23 cellular contexts compared by ENCODE assay signal in genomic region chr7:44609829-44610228, GRCh38. TPM values are rescaled to one million over a fixed set of nuclear protein-coding genes. Genes with fewer than 3 reads are reported as not detected.
DNase-seq lines count a peak whose midpoint lies in the region; ATAC-seq and TF ChIP-seq lines count a peak whose summit lies in the region.
"Had no signal": no experiment of that assay in that cellular context is flagged by ENCODE, and none has a peak within 500 bp of the region (broad histone marks: within the 10 kb centered on the region; RNA-seq: fewer than 3 reads in every experiment).

No MANE protein-coding gene starts in this region.

- peaks cover 24% of the 10 kb centered on the region for H3K36me3 Mint-ChIP-seq in activated CD8-positive, alpha-beta memory T cell treated with anti-CD3 and anti-CD28 coated beads, Interleukin-2, amount 10 ng/mL, durations not matched to agents 7 days and 5 days
- H3K36me3 Mint-ChIP-seq in CD4-positive, alpha-beta T cell (ENCODE audit: low read depth) = peaks cover 21% of the 10 kb centered on the region
- H3K36me3 Mint-ChIP-seq in nephron (ENCODE audit: low read depth) = peaks cover 9% of the 10 kb centered on the region

- intact Hi-C loops in CD4-positive, alpha-beta T cell (cut with DNase I, micrococcal nuclease) = loop anchor here (5.0 kb wide), 2 partner anchors 187 to 277 kb away; partner anchors contain the start of genes PPIA (in 2 of the 2) and PURB (in 1 of the 2)
- intact Hi-C loops in thyroid gland (cut with DNase I) = no loop called here

- TF ChIP-seq POLR2A in thyroid gland (IDR thresholded peaks at IDR 0.05) = no peak

- H3K27ac ChIP-seq in CD4-positive, alpha-beta T cell (ENCODE audit: low read depth, low read length) = no peak overlapping the region
- H3K27ac ChIP-seq in VCaP (peak overlapping the region; percentile 95), thyroid gland (no peak overlapping the region)
- H3K27ac ChIP-seq: epithelial cell of prostate, foreskin keratinocyte, uterus had no signal

- DNase-seq in activated CD8-positive, alpha-beta memory T cell treated with anti-CD3 and anti-CD28 coated beads, Interleukin-2, amount 10 ng/mL, durations not matched to agents 7 days and 5 days = no peak
- DNase-seq in activated CD8-positive, alpha-beta memory T cell treated with anti-CD3 and anti-CD28 coated beads, Interleukin-2, amount 50 U/mL, for 48 hours = no peak
- no peak for DNase-seq in CD4-positive, alpha-beta T cell
- no peak for DNase-seq in hepatic stellate cell (ENCODE audit: low spot score)
- DNase-seq in thyroid gland = no peak
- DNase-seq in NCI-H128 (lab: John Stamatoyannopoulos, UW; ENCODE audit: unreplicated experiment) = no peak
- DNase-seq: C1 segment of cervical spinal cord; foreskin keratinocyte; IMR-90; left colon; mesenchymal stem cell; NCI-H1417; NCI-H446 treated with DMSO at 0.1 percent for 48 hours; retina; spleen; stimulated activated CD4-positive, alpha-beta T cell treated with anti-CD3 and anti-CD28 coated beads, Interleukin-4, amount 100 ng/mL, for 1 hour; uterus had no signal

- 90 to 94% methylated on average over 3 of the region's 3 CpGs for WGBS in thyroid gland, 2 donors

- no peaks in the 10 kb centered on the region for H3K9me3 ChIP-seq in CD4-positive, alpha-beta T cell (ENCODE audit: control insufficient read depth, low read length)
- no peaks in the 10 kb centered on the region for H3K9me3 ChIP-seq in thyroid gland
- H3K9me3 ChIP-seq: spleen, uterus had no signal

- H3K27me3 ChIP-seq in CD4-positive, alpha-beta T cell (ENCODE audit: control insufficient read depth, insufficient read depth, low read length) = no peaks in the 10 kb centered on the region
- H3K27me3 ChIP-seq in thyroid gland = no peaks in the 10 kb centered on the region
- H3K27me3 ChIP-seq: foreskin keratinocyte, spleen, uterus had no signal

- CTCF ChIA-PET in activated CD8-positive, alpha-beta memory T cell treated with anti-CD3 and anti-CD28 coated beads, Interleukin-2, amount 10 ng/mL, durations not matched to agents 7 days and 5 days (lab: Charles Lee) = interaction anchor here (0.6 to 1.8 kb wide), 4 partner anchors 13 to 81 kb away, joined by 3 to 8 read pairs (median 4); no protein-coding TSS in a partner anchor
- CTCF ChIA-PET in CD4-positive, alpha-beta T cell (lab: Charles Lee) = interaction anchor here (0.6 kb wide), 1 partner anchor 179 kb away, joined by 3 read pairs; no protein-coding TSS in a partner anchor

- H3K4me3 ChIP-seq in thyroid gland (replicated peaks in 1 of 3) = no peak overlapping the region
- H3K4me3 ChIP-seq: spleen, uterus had no signal

- H3K4me3 Mint-ChIP-seq in activated CD8-positive, alpha-beta memory T cell treated with anti-CD3 and anti-CD28 coated beads, Interleukin-2, amount 10 ng/mL, durations not matched to agents 7 days and 5 days = no peak overlapping the region
- H3K4me3 Mint-ChIP-seq in CD4-positive, alpha-beta T cell = peak overlapping the region; percentile 66
- H3K4me3 Mint-ChIP-seq in nephron = peak overlapping the region; percentile 12 to 56 (median 35)
- H3K4me3 Mint-ChIP-seq: stimulated activated memory B cell treated with anti-CD40 and anti-IgM and Interleukin-4, amounts not matched to agents 10 μg/mL and 1 μg/mL and 100 μg/mL, for 72 hours had no signal

- POLR2A ChIA-PET in CD4-positive, alpha-beta T cell (lab: Charles Lee) = interaction anchor here (0.6 to 1.4 kb wide), 5 partner anchors 11 to 237 kb away, joined by 3 to 7 read pairs (median 4); no protein-coding TSS in a partner anchor

- peak overlapping the region; percentile 56 for H3K27ac Mint-ChIP-seq in activated CD8-positive, alpha-beta memory T cell treated with anti-CD3 and anti-CD28 coated beads, Interleukin-2, amount 10 ng/mL, durations not matched to agents 7 days and 5 days
- H3K27ac Mint-ChIP-seq in CD4-positive, alpha-beta T cell = peak overlapping the region; percentile 100
- H3K27ac Mint-ChIP-seq in nephron = no peak overlapping the region
- H3K27ac Mint-ChIP-seq: activated T-helper 2 cell treated with anti-CD3 and anti-CD28 coated beads, Interferon-gamma antibody, Interleukin-2, Interleukin-4, amounts not matched to agents 10 μg/mL and 5 μg/mL and 100 μg/mL, durations not matched to agents 14 hours and 24 hours and 36 hours; stimulated activated memory B cell treated with anti-CD40 and anti-IgM and Interleukin-4, amounts not matched to agents 10 μg/mL and 1 μg/mL and 100 μg/mL, for 72 hours had no signal

- peaks cover 62% of the 10 kb centered on the region for H3K4me1 Mint-ChIP-seq in activated CD8-positive, alpha-beta memory T cell treated with anti-CD3 and anti-CD28 coated beads, Interleukin-2, amount 10 ng/mL, durations not matched to agents 7 days and 5 days
- peaks cover 60% of the 10 kb centered on the region for H3K4me1 Mint-ChIP-seq in CD4-positive, alpha-beta T cell (ENCODE audit: low read depth)
- peaks cover 25% of the 10 kb centered on the region for H3K4me1 Mint-ChIP-seq in nephron

- H3K27me3 Mint-ChIP-seq in activated CD8-positive, alpha-beta memory T cell treated with anti-CD3 and anti-CD28 coated beads, Interleukin-2, amount 10 ng/mL, durations not matched to agents 7 days and 5 days = no peaks in the 10 kb centered on the region
- H3K27me3 Mint-ChIP-seq in CD4-positive, alpha-beta T cell = peaks cover 5% of the 10 kb centered on the region
- H3K27me3 Mint-ChIP-seq in nephron (ENCODE audit: low read depth) = no peaks in the 10 kb centered on the region
- H3K27me3 Mint-ChIP-seq: stimulated activated memory B cell treated with anti-CD40 and anti-IgM and Interleukin-4, amounts not matched to agents 10 μg/mL and 1 μg/mL and 100 μg/mL, for 72 hours had no signal

- no peaks in the 10 kb centered on the region for H3K36me3 ChIP-seq in thyroid gland
- H3K36me3 ChIP-seq: uterus had no signal

- peaks cover 21 to 24% of the 10 kb centered on the region in 2 donors for H3K4me1 ChIP-seq in thyroid gland
- H3K4me1 ChIP-seq: foreskin keratinocyte had no signal

- H3K9me3 Mint-ChIP-seq in activated CD8-positive, alpha-beta memory T cell treated with anti-CD3 and anti-CD28 coated beads, Interleukin-2, amount 10 ng/mL, durations not matched to agents 7 days and 5 days (ENCODE audit: low read depth) = no peaks in the 10 kb centered on the region
- no peaks in the 10 kb centered on the region for H3K9me3 Mint-ChIP-seq in CD4-positive, alpha-beta T cell
- no peaks in the 10 kb centered on the region for H3K9me3 Mint-ChIP-seq in nephron
- H3K9me3 Mint-ChIP-seq: activated T-helper 2 cell treated with anti-CD3 and anti-CD28 coated beads, Interferon-gamma antibody, Interleukin-2, Interleukin-4, amounts not matched to agents 10 μg/mL and 5 μg/mL and 100 μg/mL, durations not matched to agents 14 hours and 24 hours and 36 hours; stimulated activated memory B cell treated with anti-CD40 and anti-IgM and Interleukin-4, amounts not matched to agents 10 μg/mL and 1 μg/mL and 100 μg/mL, for 72 hours had no signal

- TF ChIP-seq CTCF in CD4-positive, alpha-beta T cell (IDR thresholded peaks at IDR 0.05) = no peak
- TF ChIP-seq CTCF in VCaP (conservative IDR thresholded peaks at IDR 0.05) (no peak), nephron (IDR thresholded peaks at IDR 0.05; ENCODE audit: unreplicated experiment in 3 of 3) (no peak), thyroid gland (IDR thresholded peaks at IDR 0.05) (no peak)

- ATAC-seq in activated CD8-positive, alpha-beta memory T cell treated with anti-CD3 and anti-CD28 coated beads, Interleukin-2, amount 10 ng/mL, durations not matched to agents 7 days and 5 days = no peak
- ATAC-seq in CD4-positive, alpha-beta T cell (ENCODE audit: poor library complexity) = no peak
- ATAC-seq: foreskin keratinocyte; left colon; SK-N-SH treated with all-trans-retinoic acid at 6 μM for 48 hours; stimulated activated memory B cell treated with anti-CD40 and anti-IgM and Interleukin-4, amounts not matched to agents 10 μg/mL and 1 μg/mL and 100 μg/mL, for 72 hours had no signal

RNA-seq across cellular contexts. Expression of gene OGDH, which starts 3.4 kb away (rescaled TPM):
- 100 to 1,000 TPM; 134 to 136 TPM for total RNA-seq in activated CD8-positive, alpha-beta memory T cell treated with anti-CD3 and anti-CD28 coated beads, Interleukin-2, amount 10 ng/mL, durations not matched to agents 7 days and 5 days
- 10 to 100 TPM; 39.8 to 43.8 TPM for total RNA-seq in CD4-positive, alpha-beta T cell
- total RNA-seq in thyroid gland = 100 to 1,000 TPM; 108 to 325 (median 201) TPM

RNA-seq across cellular contexts. Expression of gene TMED4, which starts 27.8 kb away (rescaled TPM):
- 10 to 100 TPM; 74.8 to 77.4 TPM for total RNA-seq in activated CD8-positive, alpha-beta memory T cell treated with anti-CD3 and anti-CD28 coated beads, Interleukin-2, amount 10 ng/mL, durations not matched to agents 7 days and 5 days
- total RNA-seq in CD4-positive, alpha-beta T cell = 100 to 1,000 TPM; 134 to 138 TPM
- total RNA-seq in thyroid gland = 100 to 1,000 TPM; 240 to 522 (median 435) TPM

RNA-seq across cellular contexts. Expression of gene DDX56, which starts 36.1 kb away (rescaled TPM):
- total RNA-seq in activated CD8-positive, alpha-beta memory T cell treated with anti-CD3 and anti-CD28 coated beads, Interleukin-2, amount 10 ng/mL, durations not matched to agents 7 days and 5 days = 100 to 1,000 TPM in 1 of 2 experiments, 10 to 100 TPM in 1; 97.4 to 102 TPM
- total RNA-seq in CD4-positive, alpha-beta T cell = 100 to 1,000 TPM; 126 to 127 TPM
- 10 to 100 TPM; 47.3 to 77.3 (median 62.1) TPM for total RNA-seq in thyroid gland

Comparison
In these comparisons a context has a peak if more than half of its experiments do, and no peak if none do; other contexts are left out.
1. H3K27ac Mint-ChIP-seq: peak in activated CD8-positive, alpha-beta memory T cell treated with anti-CD3 and anti-CD28 coated beads, Interleukin-2, amount 10 ng/mL, durations not matched to agents 7 days and 5 days (single experiment) and CD4-positive, alpha-beta T cell (single experiment); none in nephron (0 of 3).